In the genomic region with DNA sequence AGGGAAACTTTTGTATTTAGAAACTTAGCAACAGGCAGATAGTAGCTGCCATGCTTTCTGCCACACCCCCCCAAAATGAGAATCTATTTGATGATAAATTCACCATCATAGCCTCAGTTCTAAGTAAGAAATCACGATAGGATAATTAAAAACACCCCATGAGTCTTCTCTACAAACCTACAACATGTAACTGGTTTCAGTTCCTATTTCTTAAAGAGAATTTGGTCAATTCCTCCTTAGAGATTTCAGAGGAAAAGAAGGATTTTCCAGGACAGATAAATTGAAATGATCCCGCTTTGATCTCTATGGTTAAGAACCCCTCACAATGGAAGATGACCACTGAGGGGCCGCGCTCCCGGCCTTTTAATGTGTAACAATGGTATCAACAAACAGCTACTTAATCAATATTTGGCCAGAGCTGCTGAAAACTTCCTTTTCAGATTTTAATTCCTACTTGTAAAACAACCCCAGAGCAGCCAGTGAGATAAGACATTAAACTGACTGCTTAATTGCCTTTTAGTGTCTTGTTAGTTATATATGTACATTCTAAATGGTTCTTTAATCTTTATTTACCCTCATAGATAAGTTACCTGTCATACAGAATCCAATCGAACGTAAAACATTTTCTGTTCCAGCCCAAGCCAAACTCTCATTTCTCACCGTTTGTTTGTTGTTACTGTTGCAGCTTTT, we compare ENCODE assay signal across 21 cellular contexts. TPM values are rescaled to one million over a fixed set of nuclear protein-coding genes. Genes with fewer than 3 reads are reported as not detected.
A peak's percentile ranks its signal among the peaks of the same experiment; 100 is the strongest.
DNase-seq lines count a peak whose midpoint lies in the region; ATAC-seq, FAIRE-seq and TF ChIP-seq lines count a peak whose summit lies in the region.
"Had no signal": no experiment of that assay in that cellular context is flagged by ENCODE, and none has a peak within 500 bp of the region (broad histone marks: within the 10 kb centered on the region; RNA-seq: fewer than 3 reads in every experiment).

No MANE protein-coding gene starts in this region.

- peaks cover 39% of the 10 kb centered on the region for H3K27me3 ChIP-seq in astrocyte (ENCODE audit: insufficient read depth, low read length)
- H3K27me3 ChIP-seq in endothelial cell of umbilical vein (ENCODE audit: control insufficient read depth in 2 of 2, insufficient read depth in 2 of 2, low read length in 2 of 2): peaks cover 61 to 91% of the 10 kb centered on the region in 2 experiments
- H3K27me3 ChIP-seq in neuron (ENCODE audit: insufficient read depth, low read length): peaks cover 21% of the 10 kb centered on the region

- intact Hi-C loops in endothelial cell of umbilical vein (cut with micrococcal nuclease): no loop called here
- intact Hi-C loops in Calu3 (cut with micrococcal nuclease; ENCODE audit: unreplicated experiment): no loop called here

- no peak for FAIRE-seq in astrocyte (lab: Jason Lieb, UNC)
- no peak for FAIRE-seq in endothelial cell of umbilical vein (lab: Jason Lieb, UNC)

- peaks cover 7 to 52% of the 10 kb centered on the region in 2 experiments for H3K36me3 ChIP-seq in HEK293 (ENCODE audit: control insufficient read depth in 2 of 2, insufficient read depth in 1 of 2, low read length in 2 of 2)
- no peaks in the 10 kb centered on the region for H3K36me3 ChIP-seq in astrocyte (ENCODE audit: insufficient read depth, low read length)
- no peaks in the 10 kb centered on the region for H3K36me3 ChIP-seq in endothelial cell of umbilical vein (ENCODE audit: control insufficient read depth in 2 of 2, extremely low read depth in 1 of 2, insufficient read depth in 2 of 2, low read length in 2 of 2)
- H3K36me3 ChIP-seq in neuron (ENCODE audit: insufficient read depth, low read length): peaks cover 18% of the 10 kb centered on the region

- dilution Hi-C loops in endothelial cell of umbilical vein (cut with MboI; ENCODE audit: extremely low pct_ligation_motif_present, low sequenced_read_pairs): no loop called here

- no peaks in the 10 kb centered on the region for H3K4me1 Mint-ChIP-seq in astrocyte (ENCODE audit: low read depth, unreplicated experiment)
- no peaks in the 10 kb centered on the region for H3K4me1 Mint-ChIP-seq in Calu3 (ENCODE audit: low read depth, unreplicated experiment)

- DNase-seq in astrocyte (ENCODE audit: low read depth) (no peak), endothelial cell of umbilical vein (ENCODE audit: low read depth, low spot score) (no peak), NCI-H1048 (lab: John Stamatoyannopoulos, UW) (no peak), Calu3 (no peak), hypothalamus (lab: John Stamatoyannopoulos, UW) (no peak)
- DNase-seq: ACHN; AML-193; COR-L47; EL; Kasumi-1; MM.1S; NCI-H187; NCI-H226; NCI-H526 treated with DMSO at 0.1 percent for 48 hours; NK-92 treated with Interleukin-12 subunit alpha and Interleukin-12 subunit beta, amount 100 ng/mL, for 24 hours; RPMI8226; SIG-M5 had no signal

- POLR2A ChIA-PET in HEK293 (lab: Yijun Ruan, JAX) (no interaction called here), endothelial cell of umbilical vein (lab: Charles Lee) (no interaction called here)

- H3K4me2 ChIP-seq in astrocyte (ENCODE audit: low read length) (peak overlapping the region; percentile 87), endothelial cell of umbilical vein (ENCODE audit: insufficient read depth, low read length) (no peak overlapping the region)

- H3K4me1 ChIP-seq in HEK293 (ENCODE audit: control insufficient read depth, insufficient read depth, low read length) (peaks cover 11% of the 10 kb centered on the region), astrocyte (ENCODE audit: insufficient read depth, low read length) (peaks cover 8% of the 10 kb centered on the region), endothelial cell of umbilical vein (ENCODE audit: control insufficient read depth, extremely low read depth, insufficient read depth, low read length) (no peaks in the 10 kb centered on the region), neuron (ENCODE audit: insufficient read depth, low read length) (peaks cover 55% of the 10 kb centered on the region)

- H4K20me1 ChIP-seq in astrocyte (ENCODE audit: insufficient read depth, low read length): no peaks in the 10 kb centered on the region
- no peaks in the 10 kb centered on the region for H4K20me1 ChIP-seq in endothelial cell of umbilical vein (replicated peaks; ENCODE audit: control insufficient read depth, extremely low read depth, insufficient read depth, low read length)

- no peaks in the 10 kb centered on the region for H3K36me3 Mint-ChIP-seq in astrocyte (ENCODE audit: low read depth, unreplicated experiment)
- no peaks in the 10 kb centered on the region for H3K36me3 Mint-ChIP-seq in Calu3 (ENCODE audit: insufficient read depth, unreplicated experiment)
- H3K36me3 Mint-ChIP-seq: IgD-negative memory B cell had no signal

- H3K27me3 Mint-ChIP-seq in astrocyte (ENCODE audit: low read depth, unreplicated experiment) (peaks cover 96% of the 10 kb centered on the region), Calu3 (ENCODE audit: unreplicated experiment) (peaks cover 100% of the 10 kb centered on the region)

- H3K27ac ChIP-seq in HEK293 (ENCODE audit: extremely low read depth, low read depth, low read length) (no peak overlapping the region), astrocyte (ENCODE audit: low read depth, low read length) (no peak overlapping the region), endothelial cell of umbilical vein (ENCODE audit: insufficient read depth, low read depth, low read length) (no peak overlapping the region)

- H3K9me3 Mint-ChIP-seq in astrocyte (ENCODE audit: unreplicated experiment) (no peaks in the 10 kb centered on the region), Calu3 (ENCODE audit: low read depth, unreplicated experiment) (no peaks in the 10 kb centered on the region)

- H3K9me1 ChIP-seq in endothelial cell of umbilical vein (replicated peaks; ENCODE audit: control insufficient read depth, extremely low read depth, insufficient read depth, low read length): no peaks in the 10 kb centered on the region

- TF ChIP-seq CTCF in HEK293 (tag by site-specific recombination; IDR thresholded peaks at IDR 0.05): no peak
- no peak for TF ChIP-seq CTCF in astrocyte (IDR thresholded peaks at IDR 0.05; ENCODE audit: insufficient read depth, low read depth, low read length)
- no peak for TF ChIP-seq CTCF in endothelial cell of umbilical vein (IDR thresholded peaks at IDR 0.05; ENCODE audit: extremely low read depth in 1 of 2, insufficient read depth in 1 of 2, low read depth in 1 of 2, low read length in 2 of 2)
- no peak for TF ChIP-seq CTCF in Calu3 (IDR thresholded peaks at IDR 0.05; ENCODE audit: unreplicated experiment)

- no peak for ATAC-seq in GM19035 (IDR thresholded peaks at IDR 0.05; ENCODE audit: unreplicated experiment)

- H3K79me2 ChIP-seq in astrocyte (ENCODE audit: insufficient read depth, low read length) (peaks cover 2% of the 10 kb centered on the region), endothelial cell of umbilical vein (ENCODE audit: control insufficient read depth, insufficient read depth, low read length) (no peaks in the 10 kb centered on the region)

- BruUV-seq in endothelial cell of umbilical vein (replicated peaks; lab: Mats Ljungman, UMichigan) (no TSS peak), Calu3 (replicated peaks; lab: Mats Ljungman, UMichigan) (no TSS peak)

- H3K27ac Mint-ChIP-seq in astrocyte (ENCODE audit: unreplicated experiment): peak overlapping the region; percentile 41
- H3K27ac Mint-ChIP-seq in Calu3 (ENCODE audit: unreplicated experiment): no peak overlapping the region

- H3K4me3 ChIP-seq in HEK293 (ENCODE audit: low read depth, low read length) (no peak overlapping the region), astrocyte (ENCODE audit: insufficient read depth, low read depth, low read length) (peak overlapping the region; percentile 50), endothelial cell of umbilical vein (replicated peaks in 1 of 3; ENCODE audit: insufficient read depth in 1 of 3, low read depth in 1 of 3, low read length in 3 of 3) (no peak overlapping the region), neuron (ENCODE audit: low read length) (peak overlapping the region; percentile 35)

- H2AFZ ChIP-seq in astrocyte (ENCODE audit: low read depth, low read length) (no peak overlapping the region), endothelial cell of umbilical vein (ENCODE audit: low read depth, low read length) (no peak overlapping the region), neuron (ENCODE audit: low read depth, low read length) (no peak overlapping the region)

- H3K4me3 Mint-ChIP-seq in astrocyte (ENCODE audit: unreplicated experiment): no peak overlapping the region
- H3K4me3 Mint-ChIP-seq in Calu3 (ENCODE audit: low read depth, unreplicated experiment): no peak overlapping the region

- TF ChIP-seq POLR2A in endothelial cell of umbilical vein (IDR thresholded peaks at IDR 0.05; ENCODE audit: low read depth, low read length): no peak

- H3K9me3 ChIP-seq in HEK293 (ENCODE audit: control insufficient read depth, insufficient read depth, low read depth, low read length) (no peaks in the 10 kb centered on the region), astrocyte (ENCODE audit: insufficient read depth, low read depth, low read length) (no peaks in the 10 kb centered on the region), endothelial cell of umbilical vein (replicated peaks; ENCODE audit: control insufficient read depth, insufficient read depth, low read length) (no peaks in the 10 kb centered on the region), neuron (ENCODE audit: low read length) (no peaks in the 10 kb centered on the region)

- CTCF ChIA-PET in HEK293 (lab: Yijun Ruan, JAX) (no interaction called here), endothelial cell of umbilical vein (lab: Charles Lee) (interaction anchor here (1.0 kb wide), 1 partner anchor 31 kb away, joined by 3 read pairs; no protein-coding TSS in a partner anchor), Calu3 (lab: Charles Lee) (interaction anchor here (0.6 kb wide), 1 partner anchor 21 kb away, joined by 3 read pairs; no protein-coding TSS in a partner anchor)

- H3K9ac ChIP-seq in astrocyte (ENCODE audit: low read length): peak overlapping the region; percentile 76
- no peak overlapping the region for H3K9ac ChIP-seq in endothelial cell of umbilical vein (replicated peaks; ENCODE audit: extremely low read depth, insufficient read depth, low read length)

TF ChIP-seq in HEK293, 187 proteins besides CTCF, POLR2A, EP300 and RAD21 (continues in another document):
- peak; percentile 81 for TF ChIP-seq FEZF1 (tag by site-specific recombination; IDR thresholded peaks at IDR 0.05)

TF ChIP-seq in endothelial cell of umbilical vein, 7 proteins besides CTCF, POLR2A, EP300 and RAD21 (continues in another document):
- TF ChIP-seq JUN (IDR thresholded peaks at IDR 0.05; ENCODE audit: borderline replicate concordance, insufficient read depth, insufficient read length, low read depth): no peak

RNA-seq across cellular contexts. Expression of a gene that starts 10.1 kb away (rescaled TPM):
- total RNA-seq in astrocyte (not detected in 2 replicates), endothelial cell of umbilical vein (not detected in 2 replicates), Calu3 (2022) (not detected in 2 replicates)
- not detected in 2 replicates for polyA plus RNA-seq in endothelial cell of umbilical vein
- not detected in 2 replicates for polyA plus RNA-seq in endothelial cell of umbilical vein (2011; cell fraction: cytosol; rRNA removed)
- polyA plus RNA-seq in endothelial cell of umbilical vein (2011; cell fraction: nucleus; rRNA removed): not detected in 2 replicates
- not detected in 2 replicates for polyA plus RNA-seq in endothelial cell of umbilical vein (2012)
- polyA minus RNA-seq in endothelial cell of umbilical vein: not detected in 2 replicates
- polyA minus RNA-seq in endothelial cell of umbilical vein (2011; cell fraction: cytosol; rRNA and poly(A)+ RNA removed): not detected
- polyA minus RNA-seq in endothelial cell of umbilical vein (2011; cell fraction: nucleus; rRNA and poly(A)+ RNA removed): not detected in 2 replicates
- polyA plus RNA-seq: IgD-negative memory B cell had no signal

Comparison
In these comparisons a context has a peak if more than half of its experiments do, and no peak if none do; other contexts are left out.
1. H3K4me3 ChIP-seq: peak in astrocyte (single experiment) and neuron (single experiment); none in HEK293 (single experiment) and endothelial cell of umbilical vein (0 of 3).